ENCODE assay signal across 3 cellular contexts in the genomic region with DNA sequence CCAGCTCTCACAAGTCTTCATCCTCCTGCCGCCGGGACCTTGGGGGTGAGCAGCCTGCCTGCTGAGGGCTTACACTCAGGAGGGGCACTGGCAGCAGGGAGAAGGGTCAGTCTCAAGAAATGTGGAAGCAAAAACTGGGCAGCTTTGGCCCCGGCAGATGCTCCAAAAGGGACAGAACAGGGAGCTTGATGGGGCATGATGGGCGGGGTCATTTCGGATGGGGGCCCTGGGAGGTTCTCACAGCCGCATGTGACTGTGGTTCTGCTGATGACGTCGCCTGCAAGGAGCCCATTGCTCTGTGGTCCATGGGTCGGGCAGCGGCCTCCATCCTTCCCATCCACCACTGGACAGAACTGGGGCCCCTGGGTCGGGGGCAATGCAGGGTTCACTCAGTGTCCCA.
"Had no signal": no experiment of that assay in that cellular context is flagged by ENCODE, and none has a peak within 500 bp of the region (broad histone marks: within the 10 kb centered on the region; RNA-seq: fewer than 3 reads in every experiment).

No MANE protein-coding gene starts in this region.

- H3K4me3 ChIP-seq: GM23338 had no signal

- ATAC-seq: GM23338 had no signal

- H3K4me2 ChIP-seq: GM23338 had no signal

- H2AFZ ChIP-seq: GM23338 had no signal

- DNase-seq: H9, HCEC 1CT had no signal
